Comparison of ENCODE assay signal across 29 cellular contexts in the genomic region with DNA sequence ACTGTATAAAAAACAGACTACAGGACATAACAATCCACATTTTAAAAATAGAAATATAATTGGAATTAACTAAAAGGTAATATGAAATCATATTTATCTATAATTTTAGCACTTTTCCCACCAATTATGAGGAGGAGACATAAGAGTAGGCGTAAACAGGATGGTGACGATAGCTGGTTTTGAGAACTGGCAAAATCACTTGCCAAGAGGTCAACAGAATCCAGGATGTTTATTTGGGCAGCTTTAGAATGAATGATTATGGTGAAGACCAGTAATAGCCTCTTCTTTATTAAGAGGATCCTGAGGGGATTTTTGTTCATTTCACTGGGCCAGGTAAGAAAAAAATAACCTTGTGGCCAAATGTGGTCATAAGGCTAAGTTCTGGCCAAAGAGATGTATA.
"Had no signal": no experiment of that assay in that cellular context is flagged by ENCODE, and none has a peak within 500 bp of the region (broad histone marks: within the 10 kb centered on the region; RNA-seq: fewer than 3 reads in every experiment).

No MANE protein-coding gene starts in this region.

- H3K9me3 ChIP-seq: Peyer's patch, SJSA1, SK-N-SH had no signal

- H3K27me3 ChIP-seq: Peyer's patch, SJSA1 had no signal

- H3K4me1 ChIP-seq: Peyer's patch, SJSA1 had no signal

- H3K4me2 ChIP-seq: KMS-11, SK-N-SH had no signal

- H3K36me3 ChIP-seq: Peyer's patch, SJSA1 had no signal

- H3K4me3 ChIP-seq: Peyer's patch, SJSA1 had no signal

- ATAC-seq: PC-3 had no signal

- DNase-seq: Karpas-422, MM.1S, MV-4-11, NCI-H1092, NCI-H1105, NCI-H1417 treated with DMSO at 0.1 percent for 48 hours, NCI-H1436 treated with DMSO at 0.1 percent for 48 hours, NCI-H1694 treated with DMSO at 0.1 percent for 48 hours, NCI-H187 treated with DMSO at 0.1 percent for 48 hours, NCI-H2029, NCI-H2081, NCI-H2171 treated with DMSO at 0.1 percent for 48 hours, NCI-H2227 treated with DMSO at 0.1 percent for 48 hours, NCI-H345, NCI-H446, NCI-H510A treated with DMSO at 0.1 percent for 48 hours, NCI-H524 treated with DMSO at 0.1 percent for 48 hours, NCI-H526 treated with DMSO at 0.1 percent for 48 hours, NCI-H774, OCI-M1, PC-3, Peyer's patch, Right ventricle myocardium superior, RPMI8226, SHP77 treated with DMSO at 0.1 percent for 48 hours, SK-N-SH, SW 1271 had no signal

- H3K27ac ChIP-seq: KMS-11, Peyer's patch, SJSA1 had no signal

- H3K9ac ChIP-seq: KMS-11, SK-N-SH had no signal
